Comparison of ENCODE assay signal across 1 cellular context in genomic region chr2:45373534-45373933, GRCh38.
TF ChIP-seq lines count a peak whose summit lies in the region.

No MANE protein-coding gene starts in this region.

TF ChIP-seq in HepG2, 621 proteins besides CTCF, POLR2A, EP300 and RAD21 (continued from another document and continues in another):
- no peak for TF ChIP-seq SNAPC4 (CRISPR knock-in tag; IDR thresholded peaks at IDR 0.05)
- no peak for TF ChIP-seq IKZF1 (IDR thresholded peaks at IDR 0.05)
- peak; percentile 79 for TF ChIP-seq ARID3A (IDR thresholded peaks at IDR 0.05; ENCODE audit: low read depth, low read length)
- peak; percentile 73 for TF ChIP-seq POGZ (CRISPR knock-in tag; IDR thresholded peaks at IDR 0.05)
- TF ChIP-seq BRD4 (CRISPR knock-in tag; IDR thresholded peaks at IDR 0.05) = no peak
- TF ChIP-seq CSRNP2 (CRISPR knock-in tag; conservative IDR thresholded peaks at IDR 0.05; ENCODE audit: low read depth) = no peak
- TF ChIP-seq ZNF574 (CRISPR knock-in tag; IDR thresholded peaks at IDR 0.05) = no peak
- TF ChIP-seq PBX3 (CRISPR knock-in tag; IDR thresholded peaks at IDR 0.05; ENCODE audit: borderline replicate concordance) = no peak
- peak; percentile 65; the same call in 1 of the 2 replicates for TF ChIP-seq ZMYM2 (CRISPR knock-in tag; IDR thresholded peaks at IDR 0.05)
- TF ChIP-seq TP53 (CRISPR knock-in tag; conservative IDR thresholded peaks at IDR 0.05) = no peak
- TF ChIP-seq RXRA (CRISPR knock-in tag; IDR thresholded peaks at IDR 0.05) = peak; percentile 82; the same call in 1 of the 2 replicates
- TF ChIP-seq ZNF674 (CRISPR knock-in tag; IDR thresholded peaks at IDR 0.05; ENCODE audit: low read depth) = no peak
- TF ChIP-seq ZNF292 (CRISPR knock-in tag; IDR thresholded peaks at IDR 0.05; ENCODE audit: borderline replicate concordance, low read depth) = peak; percentile 30; the same call in 1 of the 2 replicates
- peak; percentile 93 for TF ChIP-seq FOXP4 (CRISPR knock-in tag; IDR thresholded peaks at IDR 0.05)
- TF ChIP-seq MATR3 (CRISPR knock-in tag; IDR thresholded peaks at IDR 0.05) = no peak
- no peak for TF ChIP-seq IRX3 (CRISPR knock-in tag; IDR thresholded peaks at IDR 0.05; ENCODE audit: borderline replicate concordance, low read depth)
- no peak for TF ChIP-seq MTERF4 (CRISPR knock-in tag; IDR thresholded peaks at IDR 0.05)
- TF ChIP-seq CENPT (CRISPR knock-in tag; IDR thresholded peaks at IDR 0.05; ENCODE audit: low read depth) = no peak
- peak; percentile 79 for TF ChIP-seq TBL1XR1 (IDR thresholded peaks at IDR 0.05; ENCODE audit: borderline replicate concordance, low read length, partially characterized antibody)
- TF ChIP-seq SOX13 (IDR thresholded peaks at IDR 0.05) = peak; percentile 93
- TF ChIP-seq SOX13 (CRISPR knock-in tag; conservative IDR thresholded peaks at IDR 0.05 in 1 of 2, IDR thresholded peaks at IDR 0.05 in 1 of 2) = peak in 1 of 2 experiments; percentile 99; a peak in 2 of 4 replicates
- TF ChIP-seq ELF4 (CRISPR knock-in tag; IDR thresholded peaks at IDR 0.05; ENCODE audit: borderline replicate concordance) = no peak
- no peak for TF ChIP-seq ZNF737 (CRISPR knock-in tag; IDR thresholded peaks at IDR 0.05; ENCODE audit: borderline replicate concordance)
- no peak for TF ChIP-seq ZNF75D (CRISPR knock-in tag; IDR thresholded peaks at IDR 0.05; ENCODE audit: borderline replicate concordance)
- TF ChIP-seq ATRX (CRISPR knock-in tag; IDR thresholded peaks at IDR 0.05; ENCODE audit: borderline replicate concordance) = no peak
- TF ChIP-seq SRF (IDR thresholded peaks at IDR 0.05; ENCODE audit: low read depth, low read length) = no peak
- no peak for TF ChIP-seq MTA1 (CRISPR knock-in tag; IDR thresholded peaks at IDR 0.05; ENCODE audit: borderline replicate concordance)
- no peak for TF ChIP-seq GPBP1L1 (CRISPR knock-in tag; IDR thresholded peaks at IDR 0.05)
- TF ChIP-seq ZNF609 (CRISPR knock-in tag; IDR thresholded peaks at IDR 0.05; ENCODE audit: borderline replicate concordance) = peak; percentile 73; the same call in 1 of the 2 replicates
- no peak for TF ChIP-seq ZBTB38 (CRISPR knock-in tag; IDR thresholded peaks at IDR 0.05)
- TF ChIP-seq ZNF780A (CRISPR knock-in tag; IDR thresholded peaks at IDR 0.05) = no peak
- TF ChIP-seq MBD4 (IDR thresholded peaks at IDR 0.05; ENCODE audit: borderline replicate concordance, low read length) = peak; percentile 49; the same call in 1 of the 2 replicates
- TF ChIP-seq DRAP1 (CRISPR knock-in tag; IDR thresholded peaks at IDR 0.05) = no peak; the same call in none of the 2 replicates
- no peak for TF ChIP-seq ZNF564 (CRISPR knock-in tag; IDR thresholded peaks at IDR 0.05)
- 0 out of 2 replicates have a peak, but pooled peaks have one; percentile 32 for TF ChIP-seq GATAD1 (CRISPR knock-in tag; IDR thresholded peaks at IDR 0.05)
